ENCODE assay signal across 25 cellular contexts in the genomic region with DNA sequence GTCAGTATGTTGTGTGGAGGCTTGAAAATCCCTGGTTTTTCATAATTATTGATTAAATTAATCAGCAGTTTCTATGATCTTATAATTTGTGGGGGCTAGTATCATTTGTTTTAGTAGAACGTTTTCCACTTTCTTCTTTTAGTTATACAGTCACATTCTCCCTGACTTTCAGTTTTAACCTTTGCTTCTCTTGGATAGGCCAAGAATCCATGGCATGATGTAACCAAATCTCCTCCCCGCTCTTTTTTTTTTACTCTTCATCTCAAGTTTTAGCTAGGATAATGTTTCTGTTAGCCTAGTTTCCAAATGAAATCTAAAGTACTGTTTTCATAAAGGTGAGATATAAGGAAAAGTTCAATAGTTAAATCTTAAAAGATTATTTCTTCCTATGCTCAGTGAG.
"Had no signal": no experiment of that assay in that cellular context is flagged by ENCODE, and none has a peak within 500 bp of the region (broad histone marks: within the 10 kb centered on the region; RNA-seq: fewer than 3 reads in every experiment).

No MANE protein-coding gene starts in this region.

- H3K4me2 ChIP-seq: smooth muscle cell had no signal

- H2AFZ ChIP-seq: parathyroid adenoma had no signal

- H3K4me1 ChIP-seq: colonic mucosa, esophagus squamous epithelium, parathyroid adenoma, right atrium auricular region, stomach, thyroid gland, vagina had no signal

- ATAC-seq: gastrocnemius medialis; left lobe of liver; natural killer cell; sciatic nerve; stimulated activated effector memory CD8-positive, alpha-beta T cell treated with anti-CD3 and anti-CD28 coated beads, Interleukin-12 subunit alpha, Interleukin-12 subunit beta, amount 100 ng/mL, for 72 hours had no signal

- H3K79me2 ChIP-seq: parathyroid adenoma had no signal

- H3K27ac ChIP-seq: colonic mucosa, esophagus squamous epithelium, parathyroid adenoma, right atrium auricular region, stomach, thyroid gland, vagina had no signal

- H3K9ac ChIP-seq: parathyroid adenoma had no signal

- H3K9me3 ChIP-seq: colonic mucosa, esophagus squamous epithelium, gastrocnemius medialis, right atrium auricular region, stomach, thyroid gland, vagina had no signal

- H3K27me3 ChIP-seq: colonic mucosa, esophagus squamous epithelium, gastrocnemius medialis, right atrium auricular region, stomach, thyroid gland, vagina had no signal

- H3K4me3 ChIP-seq: colonic mucosa, esophagus squamous epithelium, gastrocnemius medialis, lung, right atrium auricular region, smooth muscle cell, stomach, thyroid gland, vagina had no signal

- DNase-seq: colonic mucosa; dermis blood vessel endothelial cell; effector memory CD4-positive, alpha-beta T cell; erythroblast; esophagus squamous epithelium; foreskin fibroblast; gastrocnemius medialis; head of caudate nucleus; kidney; natural killer cell; occipital lobe; stimulated activated CD4-positive, alpha-beta T cell treated with anti-CD3 and anti-CD28 coated beads, Interleukin-2, amount 100 ng/mL, for 24 hours; stimulated activated CD4-positive, alpha-beta T cell treated with anti-CD3 and anti-CD28 coated beads, Interleukin-4, amount 100 ng/mL, for 24 hours; stimulated activated naive CD4-positive, alpha-beta T cell treated with Interleukin-2 at 50 U/mL for 16 hours; stomach; thyroid gland; trophoblast cell had no signal

- H3K36me3 ChIP-seq: colonic mucosa, gastrocnemius medialis, right atrium auricular region, thyroid gland, vagina had no signal
